22 cellular contexts compared by ENCODE assay signal in the genomic region with DNA sequence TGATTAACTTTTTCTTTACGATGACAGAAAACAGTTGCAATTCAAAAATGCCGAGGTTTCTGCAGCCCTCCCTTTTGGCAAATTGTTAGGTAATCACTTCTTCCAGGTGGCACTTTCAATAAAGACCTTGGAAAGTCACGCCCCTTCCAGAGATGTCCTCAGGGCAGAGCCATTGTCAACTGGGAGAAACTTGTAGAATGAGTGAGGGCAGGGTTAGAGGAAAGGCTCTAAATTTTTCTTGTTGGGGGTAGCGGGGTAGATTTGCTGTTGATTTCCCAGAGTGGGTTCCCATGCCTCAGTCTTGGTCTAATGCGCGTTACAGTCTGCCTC.
"Had no signal": no experiment of that assay in that cellular context is flagged by ENCODE, and none has a peak within 500 bp of the region (broad histone marks: within the 10 kb centered on the region; RNA-seq: fewer than 3 reads in every experiment).

No MANE protein-coding gene starts in this region.

- DNase-seq: activated CD4-positive, alpha-beta T cell treated with anti-CD3 and anti-CD28 coated beads, Interleukin-2, amount 50 U/mL, for 1 hour; activated CD4-positive, CD25-positive, alpha-beta regulatory T cell treated with anti-CD3 and anti-CD28 coated beads, Interleukin-2, amount 50 U/mL, for 72 hours; activated CD8-positive, alpha-beta T cell treated with anti-CD3 and anti-CD28 coated beads, Interleukin-2, amount 10 ng/mL, durations not matched to agents 7 days and 5 days; activated gamma-delta T cell treated with Interleukin-2 at 50 U/mL for 16 hours; adrenal gland; central memory CD4-positive, alpha-beta T cell; dorsolateral prefrontal cortex; effector memory CD8-positive, alpha-beta T cell; kidney; lower lobe of right lung; naive thymus-derived CD8-positive, alpha-beta T cell; spleen; stimulated activated CD4-positive, alpha-beta T cell treated with anti-CD3 and anti-CD28 coated beads, Interleukin-4, amount 100 ng/mL, for 1 hour; stimulated activated naive CD4-positive, alpha-beta T cell treated with Interleukin-2 at 50 U/mL for 16 hours; upper lobe of left lung; WERI-Rb-1 had no signal

- H3K27ac ChIP-seq: adrenal gland, dorsolateral prefrontal cortex, lower lobe of right lung, spleen, thoracic aorta, upper lobe of left lung, WERI-Rb-1 had no signal

- H3K27me3 ChIP-seq: adrenal gland, esophagus muscularis mucosa, gastroesophageal sphincter, heart left ventricle, spleen, upper lobe of left lung had no signal

- H3K9me3 Mint-ChIP-seq: activated naive CD4-positive, alpha-beta T cell treated with anti-CD3 and anti-CD28 coated beads, Interleukin-2, amount 50 U/mL, for 24 hours had no signal

- H3K27me3 Mint-ChIP-seq: activated naive CD4-positive, alpha-beta T cell treated with anti-CD3 and anti-CD28 coated beads, Interleukin-2, amount 50 U/mL, for 24 hours; effector memory CD8-positive, alpha-beta T cell; naive thymus-derived CD8-positive, alpha-beta T cell had no signal

- H3K4me3 ChIP-seq: adrenal gland, dorsolateral prefrontal cortex, esophagus muscularis mucosa, gastroesophageal sphincter, heart left ventricle, lower lobe of right lung, spleen, thoracic aorta, upper lobe of left lung had no signal

- ATAC-seq: activated CD8-positive, alpha-beta T cell treated with anti-CD3 and anti-CD28 coated beads, Interleukin-2, amount 10 ng/mL, durations not matched to agents 7 days and 5 days; effector memory CD8-positive, alpha-beta T cell; naive thymus-derived CD8-positive, alpha-beta T cell had no signal

- H3K4me1 Mint-ChIP-seq: activated naive CD4-positive, alpha-beta T cell treated with anti-CD3 and anti-CD28 coated beads, Interleukin-2, amount 50 U/mL, for 24 hours had no signal

- H3K27ac Mint-ChIP-seq: activated CD8-positive, alpha-beta T cell treated with anti-CD3 and anti-CD28 coated beads, Interleukin-2, amount 10 ng/mL, durations not matched to agents 7 days and 5 days; activated naive CD4-positive, alpha-beta T cell treated with anti-CD3 and anti-CD28 coated beads, Interleukin-2, amount 50 U/mL, for 24 hours; activated T-helper 1 cell treated with anti-CD3 and anti-CD28 coated beads, Interleukin-12 subunit alpha, Interleukin-12 subunit beta, Interleukin-2, Interleukin-4 antibody, amounts not matched to agents 30 ng/mL and 10 ng/mL and 1 ng/mL, durations not matched to agents 14 hours and 24 hours and 36 hours; effector memory CD8-positive, alpha-beta T cell; naive thymus-derived CD8-positive, alpha-beta T cell had no signal

- H3K4me3 Mint-ChIP-seq: activated CD8-positive, alpha-beta T cell treated with anti-CD3 and anti-CD28 coated beads, Interleukin-2, amount 10 ng/mL, durations not matched to agents 7 days and 5 days; activated naive CD4-positive, alpha-beta T cell treated with anti-CD3 and anti-CD28 coated beads, Interleukin-2, amount 50 U/mL, for 24 hours; activated T-helper 1 cell treated with anti-CD3 and anti-CD28 coated beads, Interleukin-12 subunit alpha, Interleukin-12 subunit beta, Interleukin-2, Interleukin-4 antibody, amounts not matched to agents 30 ng/mL and 10 ng/mL and 1 ng/mL, durations not matched to agents 14 hours and 24 hours and 36 hours; effector memory CD8-positive, alpha-beta T cell; naive thymus-derived CD8-positive, alpha-beta T cell had no signal

- H3K36me3 ChIP-seq: adrenal gland, esophagus muscularis mucosa, gastroesophageal sphincter, heart left ventricle, lower lobe of right lung, spleen, thoracic aorta, upper lobe of left lung, WERI-Rb-1 had no signal

- H3K4me1 ChIP-seq: adrenal gland, gastroesophageal sphincter, heart left ventricle, lower lobe of right lung, spleen, upper lobe of left lung had no signal

- H3K9me3 ChIP-seq: adrenal gland, gastroesophageal sphincter, lower lobe of right lung, spleen, thoracic aorta, upper lobe of left lung had no signal
